ENCODE assay signal across 8 cellular contexts in the genomic region with DNA sequence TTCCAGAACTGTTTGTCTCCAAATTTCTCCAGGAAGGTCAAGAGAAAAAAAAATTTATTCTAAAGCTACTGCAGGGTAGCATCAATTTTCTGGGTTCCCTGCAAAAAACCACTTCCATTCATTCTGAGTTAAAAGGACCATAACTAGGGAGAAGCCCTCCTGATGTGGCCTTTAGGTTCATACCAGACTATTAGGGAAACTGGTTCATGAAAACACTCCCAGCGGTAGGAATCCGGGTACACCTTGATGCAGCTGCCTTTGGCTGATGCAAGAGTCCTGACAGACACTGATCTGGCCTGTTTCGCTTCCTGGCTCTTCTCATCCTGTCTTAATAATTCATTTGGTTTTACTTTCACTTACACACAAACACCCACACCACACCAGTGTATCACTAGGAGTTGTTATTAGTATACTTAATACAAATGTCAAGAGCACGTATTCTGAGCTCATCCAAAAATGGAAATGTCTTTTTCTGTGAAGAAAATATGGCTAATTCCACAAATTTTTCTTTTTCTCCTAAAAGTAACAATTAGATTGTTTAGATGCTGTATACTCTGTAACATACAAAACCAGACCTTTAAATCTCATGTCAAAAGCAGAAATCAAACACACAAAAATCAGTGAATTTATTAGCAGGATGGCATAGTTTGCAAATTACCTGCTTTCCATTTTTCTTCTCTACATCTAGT. TPM values are rescaled to one million over a fixed set of nuclear protein-coding genes. Genes with fewer than 3 reads are reported as not detected.
DNase-seq lines count a peak whose midpoint lies in the region; ATAC-seq and TF ChIP-seq lines count a peak whose summit lies in the region.

No MANE protein-coding gene starts in this region.

- H3K27ac Mint-ChIP-seq in activated CD4-positive, alpha-beta T cell treated with anti-CD3 and anti-CD28 coated beads, Interleukin-2, amount 10 ng/mL, durations not matched to agents 24 days and 14 days, result peak overlapping the region; percentile 79

- H3K4me1 Mint-ChIP-seq in activated CD4-positive, alpha-beta T cell treated with anti-CD3 and anti-CD28 coated beads, Interleukin-2, amount 10 ng/mL, durations not matched to agents 24 days and 14 days, result peaks cover 47% of the 10 kb centered on the region

- intact Hi-C loops in activated CD4-positive, alpha-beta T cell treated with anti-CD3 and anti-CD28 coated beads, Interleukin-2, amount 10 ng/mL, durations not matched to agents 24 days and 14 days (cut with micrococcal nuclease), result loop anchor here (1.0 to 2.0 kb wide), 5 partner anchors 18 to 272 kb away; no protein-coding TSS in a partner anchor
- intact Hi-C loops in gastrocnemius medialis (cut with DNase I; ENCODE audit: low total_unique reads), result no loop called here

- peak overlapping the region; percentile 66 for H3K4me3 Mint-ChIP-seq in activated CD4-positive, alpha-beta T cell treated with anti-CD3 and anti-CD28 coated beads, Interleukin-2, amount 10 ng/mL, durations not matched to agents 24 days and 14 days

- TF ChIP-seq CTCF in epithelial cell of esophagus (IDR thresholded peaks at IDR 0.05; ENCODE audit: insufficient read depth, low read depth, low read length, missing control alignments) (peak; percentile 41), gastrocnemius medialis (IDR thresholded peaks at IDR 0.05 in 4 of 5, conservative IDR thresholded peaks at IDR 0.05 in 1 of 5) (peak in 2 of 5 experiments; percentile 23 to 33)

- DNase-seq in GM03348 (ENCODE audit: low spot score), result peak; percentile 6
- peak; percentile 86 for DNase-seq in activated CD4-positive, alpha-beta T cell treated with anti-CD3 and anti-CD28 coated beads, Interleukin-2, amount 10 ng/mL, durations not matched to agents 24 days and 14 days
- peak; percentile 87 for DNase-seq in epithelial cell of esophagus (ENCODE audit: low read depth)
- DNase-seq in gastrocnemius medialis, result peak; percentile 10 to 50
- no peak for DNase-seq in AG08396 (ENCODE audit: low spot score)
- no peak for DNase-seq in NCI-H524 treated with DMSO at 0.1 percent for 48 hours (lab: John Stamatoyannopoulos, UW)

- H3K27me3 ChIP-seq in gastrocnemius medialis, result no peaks in the 10 kb centered on the region

- peak overlapping the region; percentile 81 for H3K27ac ChIP-seq in KOPT-K1 (ENCODE audit: low read depth, low read length, poor library complexity, severe bottlenecking)
- peak overlapping the region; percentile 46 to 72 (median 62) for H3K27ac ChIP-seq in gastrocnemius medialis

- in situ Hi-C loops in gastrocnemius medialis (cut with MboI; ENCODE audit: low sequenced_read_pairs in 4 of 4), result loop anchor here in 3 of 4 donors (10.0 to 25.0 kb wide), 2 partner anchors 154 to 261 kb away; no protein-coding TSS in a partner anchor

- ATAC-seq in GM21576 (IDR thresholded peaks at IDR 0.05; ENCODE audit: unreplicated experiment), result peak; percentile 89
- ATAC-seq in gastrocnemius medialis, result peak in 1 of 2 donors; percentile 68

- no peaks in the 10 kb centered on the region for H3K27me3 Mint-ChIP-seq in activated CD4-positive, alpha-beta T cell treated with anti-CD3 and anti-CD28 coated beads, Interleukin-2, amount 10 ng/mL, durations not matched to agents 24 days and 14 days

- H3K4me1 ChIP-seq in gastrocnemius medialis, result peaks cover 26 to 36% of the 10 kb centered on the region in 2 donors

- TF ChIP-seq POLR2A in gastrocnemius medialis (IDR thresholded peaks at IDR 0.05), result no peak

- H3K4me3 ChIP-seq in epithelial cell of esophagus (ENCODE audit: low read length) (no peak overlapping the region), gastrocnemius medialis (no peak overlapping the region)

- H3K36me3 ChIP-seq in KOPT-K1 (ENCODE audit: insufficient read depth, low read length) (no peaks in the 10 kb centered on the region), gastrocnemius medialis (no peaks in the 10 kb centered on the region)

- no peaks in the 10 kb centered on the region for H3K9me3 Mint-ChIP-seq in activated CD4-positive, alpha-beta T cell treated with anti-CD3 and anti-CD28 coated beads, Interleukin-2, amount 10 ng/mL, durations not matched to agents 24 days and 14 days

- H3K9me3 ChIP-seq in KOPT-K1 (ENCODE audit: insufficient read depth, low read length, poor library complexity, severe bottlenecking) (no peaks in the 10 kb centered on the region), gastrocnemius medialis (no peaks in the 10 kb centered on the region)

- H3K36me3 Mint-ChIP-seq in activated CD4-positive, alpha-beta T cell treated with anti-CD3 and anti-CD28 coated beads, Interleukin-2, amount 10 ng/mL, durations not matched to agents 24 days and 14 days (ENCODE audit: low read depth), result no peaks in the 10 kb centered on the region

RNA-seq across cellular contexts. Expression of a gene that starts 38.4 kb away (rescaled TPM):
- total RNA-seq in activated CD4-positive, alpha-beta T cell treated with anti-CD3 and anti-CD28 coated beads, Interleukin-2, amount 10 ng/mL, durations not matched to agents 24 days and 14 days, result 3.2 and 3.8 TPM in 2 replicates
- 1 to 10 TPM; 5.2 to 9.2 (median 6.5) TPM for total RNA-seq in gastrocnemius medialis

Comparison
In these comparisons a context has a peak if more than half of its experiments do, and no peak if none do; other contexts are left out.
1. DNase-seq: peak in GM03348 (single experiment), activated CD4-positive, alpha-beta T cell treated with anti-CD3 and anti-CD28 coated beads, Interleukin-2, amount 10 ng/mL, durations not matched to agents 24 days and 14 days (single experiment), epithelial cell of esophagus (single experiment) and gastrocnemius medialis (2 of 2); none in AG08396 (single experiment) and NCI-H524 treated with DMSO at 0.1 percent for 48 hours (single experiment).